ENCODE assay signal across 21 cellular contexts in genomic region chr19:6014551-6015135, GRCh38.
"Had no signal": no experiment of that assay in that cellular context is flagged by ENCODE, and none has a peak within 500 bp of the region (broad histone marks: within the 10 kb centered on the region; RNA-seq: fewer than 3 reads in every experiment).

No MANE protein-coding gene starts in this region.

- H3K27me3 Mint-ChIP-seq: activated naive CD8-positive, alpha-beta T cell treated with anti-CD3 and anti-CD28 coated beads for 36 hours; naive thymus-derived CD4-positive, alpha-beta T cell had no signal

- H3K4me1 ChIP-seq: body of pancreas, left lung, neural progenitor cell, right lobe of liver had no signal

- H3K4me1 Mint-ChIP-seq: activated naive CD8-positive, alpha-beta T cell treated with anti-CD3 and anti-CD28 coated beads for 36 hours had no signal

- H3K36me3 Mint-ChIP-seq: activated naive CD8-positive, alpha-beta T cell treated with anti-CD3 and anti-CD28 coated beads for 36 hours had no signal

- H3K9me3 Mint-ChIP-seq: activated naive CD8-positive, alpha-beta T cell treated with anti-CD3 and anti-CD28 coated beads for 36 hours; naive thymus-derived CD4-positive, alpha-beta T cell; neural progenitor cell; T-helper 1 cell treated with Interleukin-12 subunit alpha and Interleukin-12 subunit beta and Interleukin-4 antibody, amounts not matched to agents 30 μg/mL and 1 μg/mL, for 36 hours had no signal

- H3K4me2 ChIP-seq: neural progenitor cell had no signal

- H3K9me3 ChIP-seq: body of pancreas, left lung, mucosa of descending colon, ovary, right lobe of liver had no signal

- DNase-seq: activated CD4-positive, alpha-beta T cell treated with anti-CD3 and anti-CD28 coated beads, Interleukin-2, amount 50 U/mL, for 1 hour; activated CD4-positive, CD25-positive, alpha-beta regulatory T cell treated with anti-CD3 and anti-CD28 coated beads, Interleukin-2, amount 50 U/mL, for 72 hours; activated CD8-positive, alpha-beta memory T cell treated with anti-CD3 and anti-CD28 coated beads for 24 hours; activated naive CD8-positive, alpha-beta T cell treated with anti-CD3 and anti-CD28 coated beads for 36 hours; amniotic stem cell; body of pancreas; foreskin fibroblast; hippocampal formation; mammary epithelial cell; naive thymus-derived CD4-positive, alpha-beta T cell; stimulated activated CD4-positive, alpha-beta T cell treated with anti-CD3 and anti-CD28 coated beads, Interleukin-1b, Interleukin-23, amount 100 ng/mL, for 48 hours; stimulated activated CD8-positive, alpha-beta memory T cell treated with anti-CD3 and anti-CD28 coated beads, Interleukin-4, amount 100 ng/mL, for 48 hours; stimulated activated naive CD4-positive, alpha-beta T cell had no signal

- ATAC-seq: body of pancreas; left lung; mucosa of descending colon; naive thymus-derived CD4-positive, alpha-beta T cell; right lobe of liver had no signal

- H3K4me3 Mint-ChIP-seq: activated naive CD8-positive, alpha-beta T cell treated with anti-CD3 and anti-CD28 coated beads for 36 hours; naive thymus-derived CD4-positive, alpha-beta T cell; T-helper 1 cell treated with Interleukin-12 subunit alpha and Interleukin-12 subunit beta and Interleukin-4 antibody, amounts not matched to agents 30 μg/mL and 1 μg/mL, for 36 hours had no signal

- H3K27ac ChIP-seq: body of pancreas, dorsolateral prefrontal cortex, epithelial cell of prostate, left lung, neural progenitor cell, ovary, right lobe of liver had no signal

- H3K27me3 ChIP-seq: body of pancreas, dorsolateral prefrontal cortex, left lung, neural progenitor cell, ovary, right lobe of liver had no signal

- H3K4me3 ChIP-seq: body of pancreas, dorsolateral prefrontal cortex, left lung, mucosa of descending colon, neural progenitor cell, ovary, right lobe of liver had no signal

- H3K27ac Mint-ChIP-seq: activated naive CD8-positive, alpha-beta T cell treated with anti-CD3 and anti-CD28 coated beads for 36 hours; naive thymus-derived CD4-positive, alpha-beta T cell; T-helper 1 cell treated with Interleukin-12 subunit alpha and Interleukin-12 subunit beta and Interleukin-4 antibody, amounts not matched to agents 30 μg/mL and 1 μg/mL, for 36 hours had no signal

- H3K36me3 ChIP-seq: neural progenitor cell, ovary, right lobe of liver had no signal

- H3K9ac ChIP-seq: neural progenitor cell had no signal
